ENCODE assay signal across 12 cellular contexts in the genomic region with DNA sequence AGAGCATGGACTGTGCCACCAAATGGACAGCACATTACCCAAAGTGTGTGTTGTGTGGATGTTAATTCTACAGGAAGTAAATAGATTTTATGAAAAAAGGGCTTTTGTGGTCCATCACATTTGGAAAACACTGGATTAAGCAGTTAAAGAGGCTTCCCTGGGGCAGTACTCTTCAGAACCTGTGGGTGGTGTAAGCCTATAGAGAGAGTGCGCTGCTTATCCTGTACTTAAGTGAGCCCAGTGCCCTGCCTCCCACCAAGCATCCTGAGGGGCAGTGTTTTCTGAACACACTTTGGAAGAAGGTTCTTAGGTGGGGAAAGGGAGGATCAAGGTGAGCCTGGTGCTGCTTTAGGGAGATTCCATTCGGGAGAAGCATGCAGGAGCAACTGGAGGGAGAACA. TPM values are rescaled to one million over a fixed set of nuclear protein-coding genes. Genes with fewer than 3 reads are reported as not detected.
DNase-seq lines count a peak whose midpoint lies in the region; ATAC-seq and TF ChIP-seq lines count a peak whose summit lies in the region.
"Had no signal": no experiment of that assay in that cellular context is flagged by ENCODE, and none has a peak within 500 bp of the region (broad histone marks: within the 10 kb centered on the region; RNA-seq: fewer than 3 reads in every experiment).

No MANE protein-coding gene starts in this region.

- H3K4me3 ChIP-seq in Loucy (ENCODE audit: low read length, poor library complexity, severe bottlenecking) (no peak overlapping the region), astrocyte of the cerebellum (ENCODE audit: low read depth, low read length) (no peak overlapping the region), left lung (no peak overlapping the region)

- H3K27ac ChIP-seq in left lung, result no peak overlapping the region

- in situ Hi-C loops in astrocyte of the cerebellum (cut with HindIII; ENCODE audit: low sequenced_read_pairs), result no loop called here

- no peaks in the 10 kb centered on the region for H3K27me3 ChIP-seq in Loucy (ENCODE audit: insufficient read depth, low read length, poor library complexity, severe bottlenecking)
- H3K27me3 ChIP-seq in left lung, result no peaks in the 10 kb centered on the region

- H3F3A ChIP-seq in Loucy (ENCODE audit: low read depth), result no peaks in the 10 kb centered on the region

- H3K4me2 ChIP-seq in Loucy (ENCODE audit: low read depth, low read length, poor library complexity, severe bottlenecking), result no peak overlapping the region

- intact Hi-C loops in left lung (cut with DNase I), result no loop called here

- no peaks in the 10 kb centered on the region for H3K79me2 ChIP-seq in Loucy (ENCODE audit: insufficient read depth, low read length)

- TF ChIP-seq CTCF in Loucy (conservative IDR thresholded peaks at IDR 0.05; ENCODE audit: low read length) (peak; percentile 53), astrocyte of the cerebellum (IDR thresholded peaks at IDR 0.05; ENCODE audit: low read depth, low read length, missing control alignments) (peak; percentile 61), left lung (IDR thresholded peaks at IDR 0.05) (no peak)

- H2AFZ ChIP-seq in Loucy (ENCODE audit: low read length), result no peak overlapping the region

- DNase-seq in ELR (ENCODE audit: low read depth) (peak; percentile 60), astrocyte of the cerebellum (ENCODE audit: low read depth) (no peak), left lung (no peak), activated gamma-delta T cell treated with Interleukin-2 at 50 U/mL for 16 hours (no peak), middle frontal gyrus (ENCODE audit: extremely low spot score, low spot score) (no peak)
- DNase-seq: activated CD4-positive, alpha-beta T cell treated with anti-CD3 and anti-CD28 coated beads, Interleukin-2, amount 50 U/mL, for 1 hour; immature natural killer cell; NCI-H446 treated with DMSO at 0.1 percent for 48 hours; stimulated activated naive CD4-positive, alpha-beta T cell treated with Interleukin-2 at 50 U/mL for 16 hours had no signal

- no peaks in the 10 kb centered on the region for H3K9me2 ChIP-seq in Loucy (replicated peaks; ENCODE audit: low read depth, low read length)

- ATAC-seq in left lung, result peak; percentile 52
- no peak for ATAC-seq in HG03342 (IDR thresholded peaks at IDR 0.05; ENCODE audit: unreplicated experiment)
- no peak for ATAC-seq in HG02840 (IDR thresholded peaks at IDR 0.05; ENCODE audit: low FRiP score, unreplicated experiment)

- H3K9me3 ChIP-seq in Loucy (ENCODE audit: insufficient read depth, low read depth, low read length) (no peaks in the 10 kb centered on the region), left lung (no peaks in the 10 kb centered on the region)

- H3K36me3 ChIP-seq in Loucy (ENCODE audit: insufficient read depth, low read length), result no peaks in the 10 kb centered on the region
- H3K36me3 ChIP-seq in left lung, result peaks cover 0 to 25% of the 10 kb centered on the region in 2 donors

- no peak overlapping the region for H3K9ac ChIP-seq in Loucy (ENCODE audit: low read depth, low read length, poor library complexity, severe bottlenecking)

- H3K4me1 ChIP-seq in Loucy (ENCODE audit: insufficient read depth, low read length, poor library complexity, severe bottlenecking) (no peaks in the 10 kb centered on the region), left lung (no peaks in the 10 kb centered on the region)

- no peaks in the 10 kb centered on the region for H4K20me1 ChIP-seq in Loucy (ENCODE audit: insufficient read depth, low read length, poor library complexity, severe bottlenecking)

RNA-seq across cellular contexts. Expression of gene TTLL3, which starts 10.9 kb away (rescaled TPM):
- total RNA-seq in left lung, result 10 to 100 TPM; 30.5 to 33.9 TPM

RNA-seq across cellular contexts. Expression of gene RPUSD3, which starts 22.9 kb away (rescaled TPM):
- total RNA-seq in left lung, result 10 to 100 TPM; 29.6 to 35.3 TPM

RNA-seq across cellular contexts. Expression of gene ARPC4, which starts 28.1 kb away (rescaled TPM):
- 100 to 1,000 TPM; 148 to 193 TPM for total RNA-seq in left lung

RNA-seq across cellular contexts. Expression of gene TADA3, which starts 28.7 kb away (rescaled TPM):
- 10 to 100 TPM; 50.0 to 59.2 TPM for total RNA-seq in left lung

RNA-seq across cellular contexts. Expression of gene CAMK1, which starts 51.2 kb away (rescaled TPM):
- total RNA-seq in left lung, result 10 to 100 TPM; 29.1 to 37.5 TPM

Comparison
In these comparisons a context has a peak if more than half of its experiments do, and no peak if none do; other contexts are left out.
1. CTCF ChIP-seq: peak in Loucy (single experiment) and astrocyte of the cerebellum (single experiment); none in left lung (0 of 2).